32 cellular contexts compared by ENCODE assay signal in genomic region chr7:102918865-102919264, GRCh38. TPM values are rescaled to one million over a fixed set of nuclear protein-coding genes. Genes with fewer than 3 reads are reported as not detected.
"Had no signal": no experiment of that assay in that cellular context is flagged by ENCODE, and none has a peak within 500 bp of the region (broad histone marks: within the 10 kb centered on the region; RNA-seq: fewer than 3 reads in every experiment).

No MANE protein-coding gene starts in this region.

- H3K4me1 Mint-ChIP-seq: activated naive CD4-positive, alpha-beta T cell treated with anti-CD3 and anti-CD28 coated beads, Interleukin-2, amount 50 U/mL, for 24 hours; activated naive CD8-positive, alpha-beta T cell treated with anti-CD3 and anti-CD28 coated beads, Interleukin-2, amount 50 U/mL, for 24 hours; central memory CD8-positive, alpha-beta T cell; immature natural killer cell; natural killer cell had no signal

- H3K27ac ChIP-seq: esophagus muscularis mucosa, heart left ventricle, neural progenitor cell, transverse colon, WERI-Rb-1 had no signal

- H3K4me1 ChIP-seq: testis, transverse colon had no signal

- H3K36me3 Mint-ChIP-seq: activated naive CD4-positive, alpha-beta T cell treated with anti-CD3 and anti-CD28 coated beads, Interleukin-2, amount 50 U/mL, for 24 hours; immature natural killer cell; natural killer cell had no signal

- DNase-seq: activated CD4-positive, alpha-beta T cell treated with anti-CD3 and anti-CD28 coated beads for 48 hours; activated CD4-positive, alpha-beta T cell treated with anti-CD3 and anti-CD28 coated beads, Interleukin-2, amount 50 U/mL, for 48 hours; activated CD8-positive, alpha-beta memory T cell treated with anti-CD3 and anti-CD28 coated beads, Interleukin-2, amount 50 U/mL, for 4 hours; activated gamma-delta T cell; activated naive CD8-positive, alpha-beta T cell treated with anti-CD3 and anti-CD28 coated beads, Interleukin-2, amount 50 U/mL, for 24 hours; activated T-cell treated with anti-CD3 and anti-CD28 coated beads, Interleukin-2, amount 50 U/mL, for 1 hour; amygdala; dermis blood vessel endothelial cell; effector CD4-positive, alpha-beta T cell; heart left ventricle; hypothalamus; immature natural killer cell; kidney; left colon; midbrain; natural killer cell; occipital lobe; spleen; stimulated activated CD4-positive, alpha-beta T cell treated with anti-CD3 and anti-CD28 coated beads, Interleukin-2, amount 100 ng/mL, for 48 hours; stimulated activated naive CD8-positive, alpha-beta T cell treated with anti-CD3 and anti-CD28 coated beads, Interleukin-15, Interleukin-2, amounts not matched to agents 100 U/mL and 50 U/mL, for 24 hours; T-helper 1 cell; testis; transverse colon; WERI-Rb-1 had no signal

- H3K9me3 ChIP-seq: esophagus muscularis mucosa, heart left ventricle, spleen, testis, transverse colon had no signal

- H3K4me2 ChIP-seq: neural progenitor cell had no signal

- H3K9me3 Mint-ChIP-seq: activated naive CD4-positive, alpha-beta T cell treated with anti-CD3 and anti-CD28 coated beads, Interleukin-2, amount 50 U/mL, for 24 hours; activated naive CD8-positive, alpha-beta T cell treated with anti-CD3 and anti-CD28 coated beads, Interleukin-2, amount 50 U/mL, for 24 hours; activated T-helper 1 cell treated with anti-CD3 and anti-CD28 coated beads, Interleukin-12 subunit alpha, Interleukin-12 subunit beta, Interleukin-2, Interleukin-4 antibody, amounts not matched to agents 30 ng/mL and 10 ng/mL and 1 ng/mL, durations not matched to agents 14 hours and 24 hours and 36 hours; central memory CD8-positive, alpha-beta T cell; immature natural killer cell; natural killer cell; T-helper 2 cell treated with Interferon-gamma antibody and Interleukin-4, amounts not matched to agents 5 μg/mL and 100 μg/mL, for 36 hours had no signal

- H3K4me3 Mint-ChIP-seq: activated naive CD4-positive, alpha-beta T cell treated with anti-CD3 and anti-CD28 coated beads, Interleukin-2, amount 50 U/mL, for 24 hours; activated naive CD8-positive, alpha-beta T cell treated with anti-CD3 and anti-CD28 coated beads, Interleukin-2, amount 50 U/mL, for 24 hours; activated T-helper 1 cell treated with anti-CD3 and anti-CD28 coated beads, Interleukin-12 subunit alpha, Interleukin-12 subunit beta, Interleukin-2, Interleukin-4 antibody, amounts not matched to agents 30 ng/mL and 10 ng/mL and 1 ng/mL, durations not matched to agents 14 hours and 24 hours and 36 hours; central memory CD8-positive, alpha-beta T cell; immature natural killer cell; natural killer cell; neural progenitor cell; T-helper 2 cell treated with Interferon-gamma antibody and Interleukin-4, amounts not matched to agents 5 μg/mL and 100 μg/mL, for 36 hours had no signal

- H3K36me3 ChIP-seq: esophagus muscularis mucosa, heart left ventricle, neural progenitor cell, spleen, transverse colon, WERI-Rb-1 had no signal

- H3K27me3 Mint-ChIP-seq: activated naive CD4-positive, alpha-beta T cell treated with anti-CD3 and anti-CD28 coated beads, Interleukin-2, amount 50 U/mL, for 24 hours; activated naive CD8-positive, alpha-beta T cell treated with anti-CD3 and anti-CD28 coated beads, Interleukin-2, amount 50 U/mL, for 24 hours; central memory CD8-positive, alpha-beta T cell had no signal

- H3K27ac Mint-ChIP-seq: activated naive CD4-positive, alpha-beta T cell treated with anti-CD3 and anti-CD28 coated beads, Interleukin-2, amount 50 U/mL, for 24 hours; activated naive CD8-positive, alpha-beta T cell treated with anti-CD3 and anti-CD28 coated beads, Interleukin-2, amount 50 U/mL, for 24 hours; activated T-helper 1 cell treated with anti-CD3 and anti-CD28 coated beads, Interleukin-12 subunit alpha, Interleukin-12 subunit beta, Interleukin-2, Interleukin-4 antibody, amounts not matched to agents 30 ng/mL and 10 ng/mL and 1 ng/mL, durations not matched to agents 14 hours and 24 hours and 36 hours; immature natural killer cell; natural killer cell; neural progenitor cell; T-helper 2 cell treated with Interferon-gamma antibody and Interleukin-4, amounts not matched to agents 5 μg/mL and 100 μg/mL, for 36 hours had no signal

- H3K27me3 ChIP-seq: esophagus muscularis mucosa, heart left ventricle, neural progenitor cell, spleen, testis, transverse colon had no signal

- H3K9ac ChIP-seq: neural progenitor cell had no signal

- H3K4me3 ChIP-seq: esophagus muscularis mucosa, heart left ventricle, neural progenitor cell, spleen, testis, transverse colon had no signal

- ATAC-seq: activated CD4-positive, CD25-positive, alpha-beta regulatory T cell treated with anti-CD3 and anti-CD28 coated beads, Interleukin-2, amount 50 U/mL, for 24 hours; activated naive CD8-positive, alpha-beta T cell treated with anti-CD3 and anti-CD28 coated beads, Interleukin-2, amount 50 U/mL, for 24 hours; heart left ventricle; left colon; natural killer cell; stimulated activated naive CD8-positive, alpha-beta T cell treated with anti-CD3 and anti-CD28 coated beads, Interleukin-15, Interleukin-2, amounts not matched to agents 100 U/mL and 50 U/mL, for 24 hours had no signal

- H2AFZ ChIP-seq: neural progenitor cell had no signal

RNA-seq across cellular contexts. Expression of gene LRRC17, which starts 6.1 kb away (rescaled TPM):
- total RNA-seq: activated CD8-positive, alpha-beta memory T cell treated with anti-CD3 and anti-CD28 coated beads for 36 hours; activated T-helper 1 cell treated with anti-CD3 and anti-CD28 coated beads, Interleukin-12 subunit alpha, Interleukin-12 subunit beta, Interleukin-2, Interleukin-4 antibody, amounts not matched to agents 30 ng/mL and 10 ng/mL and 1 ng/mL, durations not matched to agents 14 hours and 24 hours and 36 hours had no signal
- polyA plus RNA-seq: immature natural killer cell had no signal
